2 cellular contexts compared by ENCODE assay signal in genomic region chr4:40331937-40332336, GRCh38.
TF ChIP-seq lines count a peak whose summit lies in the region.

No MANE protein-coding gene starts in this region.

TF ChIP-seq in HCT116, 20 proteins besides CTCF, POLR2A, EP300 and RAD21:
- TF ChIP-seq SIN3A (IDR thresholded peaks at IDR 0.05; ENCODE audit: low read depth) (no peak), SRF (IDR thresholded peaks at IDR 0.05; ENCODE audit: low read depth) (no peak), CBX3 (IDR thresholded peaks at IDR 0.05; ENCODE audit: low read depth) (no peak), CEBPB (IDR thresholded peaks at IDR 0.05; ENCODE audit: low read depth) (no peak), ZNF274 (IDR thresholded peaks at IDR 0.05; ENCODE audit: low read depth, low read length) (no peak), POLR2AphosphoS5 (IDR thresholded peaks at IDR 0.05; ENCODE audit: low read depth, low read length) (no peak), FOSL1 (IDR thresholded peaks at IDR 0.05; ENCODE audit: low read depth) (no peak), YY1 (IDR thresholded peaks at IDR 0.05; ENCODE audit: extremely low read depth, insufficient replicate concordance, low read depth, low read length) (no peak), ATF3 (IDR thresholded peaks at IDR 0.05) (no peak), MAX (IDR thresholded peaks at IDR 0.05) (no peak), SP1 (IDR thresholded peaks at IDR 0.05; ENCODE audit: low read depth) (no peak), JUND (IDR thresholded peaks at IDR 0.05) (no peak), EZH2 (IDR thresholded peaks at IDR 0.05) (no peak), TCF7L2 (IDR thresholded peaks at IDR 0.05; ENCODE audit: borderline replicate concordance, extremely low read depth, insufficient read depth, insufficient read length) (no peak), ELF1 (IDR thresholded peaks at IDR 0.05; ENCODE audit: borderline replicate concordance, low read depth) (no peak), REST (IDR thresholded peaks at IDR 0.05; ENCODE audit: low read depth) (no peak), ZBTB33 (IDR thresholded peaks at IDR 0.05; ENCODE audit: extremely low read depth, insufficient replicate concordance, low read length) (no peak), EGR1 (IDR thresholded peaks at IDR 0.05; ENCODE audit: low read depth) (no peak), EZH2phosphoT487 (IDR thresholded peaks at IDR 0.05; ENCODE audit: borderline replicate concordance) (no peak), ZFX (IDR thresholded peaks at IDR 0.05) (no peak)

TF ChIP-seq in K562, 482 proteins besides CTCF, POLR2A, EP300 and RAD21:
- no peak for TF ChIP-seq MEF2D (tag; conservative IDR thresholded peaks at IDR 0.05; ENCODE audit: low read depth)
- TF ChIP-seq E2F6 (IDR thresholded peaks at IDR 0.05; ENCODE audit: borderline replicate concordance in 1 of 2, extremely low read depth in 1 of 2, insufficient read depth in 1 of 2, insufficient read length in 1 of 2, low read depth in 1 of 2, low read length in 1 of 2, poor library complexity in 1 of 2, severe bottlenecking in 1 of 2) = no peak
- no peak for TF ChIP-seq SRSF3 (IDR thresholded peaks at IDR 0.05; ENCODE audit: insufficient read depth, low read length)
- peak; percentile 94 for TF ChIP-seq RBM25 (IDR thresholded peaks at IDR 0.05; ENCODE audit: low read depth, low read length, severe bottlenecking)
- TF ChIP-seq ATF1 (CRISPR knock-in tag; IDR thresholded peaks at IDR 0.05) = no peak
- TF ChIP-seq ATF1 (tag; IDR thresholded peaks at IDR 0.05) = no peak
- no peak for TF ChIP-seq ZBTB43 (CRISPR knock-in tag; IDR thresholded peaks at IDR 0.05)
- no peak for TF ChIP-seq GMEB1 (CRISPR knock-in tag; IDR thresholded peaks at IDR 0.05)
- peak; percentile 56 for TF ChIP-seq BCOR (IDR thresholded peaks at IDR 0.05)
- TF ChIP-seq SIX5 (IDR thresholded peaks at IDR 0.05; ENCODE audit: borderline replicate concordance in 1 of 2, insufficient read depth in 1 of 2, low read depth in 1 of 2, low read length in 2 of 2) = no peak
- no peak for TF ChIP-seq SRSF1 (IDR thresholded peaks at IDR 0.05; ENCODE audit: low read depth, low read length)
- no peak for TF ChIP-seq NONO (IDR thresholded peaks at IDR 0.05; ENCODE audit: low read depth in 2 of 2, low read length in 1 of 2)
- no peak for TF ChIP-seq ZZZ3 (IDR thresholded peaks at IDR 0.05)
- no peak for TF ChIP-seq NCOR1 (IDR thresholded peaks at IDR 0.05)
- TF ChIP-seq KDM1A (IDR thresholded peaks at IDR 0.05) = 0 out of 4 replicates have a peak, but pooled peaks of 1 of the 2 experiments have one; percentile 17
